In genomic region chr22:43060213-43060612, GRCh38 we compare ENCODE assay signal across 2 cellular contexts.
TF ChIP-seq lines count a peak whose summit lies in the region.

No MANE protein-coding gene starts in this region.

TF ChIP-seq in SK-N-SH, 30 proteins besides CTCF, POLR2A, EP300 and RAD21 (continued from another document):
- TF ChIP-seq ZBTB33 (IDR thresholded peaks at IDR 0.05; ENCODE audit: borderline replicate concordance, low read depth), result no peak

TF ChIP-seq in SK-N-SH treated with all-trans-retinoic acid at 6 μM for 48 hours, 23 proteins besides CTCF, POLR2A, EP300 and RAD21 (continued from another document):
- TF ChIP-seq ESRRG (CRISPR knock-in tag; IDR thresholded peaks at IDR 0.05) (no peak), SNAI2 (CRISPR knock-in tag; IDR thresholded peaks at IDR 0.05) (no peak), PATZ1 (CRISPR knock-in tag; IDR thresholded peaks at IDR 0.05; ENCODE audit: borderline replicate concordance) (no peak), ARNTL (CRISPR knock-in tag; IDR thresholded peaks at IDR 0.05; ENCODE audit: borderline replicate concordance, low read depth) (no peak)
